8 cellular contexts compared by ENCODE assay signal in the genomic region with DNA sequence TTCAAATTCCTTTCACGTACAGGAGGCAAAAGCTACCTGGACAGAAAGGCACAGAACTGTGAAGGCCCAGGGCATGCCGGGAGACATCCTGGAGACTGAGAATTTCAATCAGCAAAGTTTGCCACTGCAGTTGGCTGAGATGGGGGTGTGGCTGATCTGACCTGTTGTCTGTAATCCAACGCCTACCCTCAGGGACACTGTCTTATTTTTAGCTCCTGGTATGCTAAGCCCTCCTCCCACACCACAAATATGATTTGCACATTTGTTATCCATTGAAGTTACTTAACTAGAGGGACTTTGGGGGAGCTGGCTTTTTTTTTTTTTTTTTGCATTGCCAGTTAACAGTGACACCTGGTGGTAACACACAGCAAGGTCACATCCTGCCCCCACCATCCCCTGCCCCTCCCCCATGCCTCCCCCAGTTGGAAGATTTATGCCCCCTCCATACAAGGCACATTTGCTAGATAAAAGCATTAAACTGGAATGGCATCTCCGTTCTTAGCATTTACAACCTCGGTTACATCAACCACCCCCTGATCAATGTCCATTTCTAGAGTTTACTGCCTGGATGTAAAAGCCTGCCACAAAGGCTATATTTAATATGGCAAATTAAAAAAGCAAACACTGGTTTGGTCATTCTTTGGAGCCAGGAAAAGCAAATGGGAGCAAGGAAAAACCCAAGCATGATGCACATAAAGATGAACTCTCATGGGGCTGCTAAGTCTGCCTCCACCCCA. TPM values are rescaled to one million over a fixed set of nuclear protein-coding genes. Genes with fewer than 3 reads are reported as not detected.
DNase-seq lines count a peak whose midpoint lies in the region; ATAC-seq, FAIRE-seq and TF ChIP-seq lines count a peak whose summit lies in the region.

No MANE protein-coding gene starts in this region.

- FAIRE-seq in K562 (lab: Jason Lieb, UNC) (peak; percentile 74), HepG2 (lab: Jason Lieb, UNC) (peak; percentile 81)

- no peak for TF ChIP-seq EP300 in K562 (IDR thresholded peaks at IDR 0.05; ENCODE audit: low read length)
- TF ChIP-seq EP300 in HepG2 (IDR thresholded peaks at IDR 0.05; ENCODE audit: low read depth in 2 of 2, low read length in 2 of 2): no peak
- no peak for TF ChIP-seq EP300 in HepG2 (CRISPR knock-in tag; IDR thresholded peaks at IDR 0.05; ENCODE audit: borderline replicate concordance)

- in situ Hi-C loops in K562 (cut with MboI) (no loop called here), HepG2 (cut with HindIII; ENCODE audit: extremely low pct_ligation_motif_present, low pct_unique_long_range_greater_than_20kb) (loop anchor here (5.0 kb wide), 3 partner anchors 91 to 426 kb away; a partner anchor contains a TSS)

- no peaks in the 10 kb centered on the region for H3K27me3 ChIP-seq in A673 (replicated peaks; ENCODE audit: insufficient read depth, low read depth, low read length, poor library complexity)
- H3K27me3 ChIP-seq in K562 (ENCODE audit: control insufficient read depth in 2 of 2, insufficient read depth in 2 of 2, low read length in 2 of 2): no peaks in the 10 kb centered on the region
- no peaks in the 10 kb centered on the region for H3K27me3 ChIP-seq in HepG2 (ENCODE audit: control insufficient read depth in 1 of 2, insufficient read depth in 2 of 2, low read length in 2 of 2)

- 21% methylated on average over 5 of the region's 5 CpGs for WGBS in K562 (ENCODE audit: insufficient coverage, low coverage, missing lambda C conversion rate)
- WGBS in HepG2 (ENCODE audit: low lambda C conversion rate): 73% methylated on average over 5 of the region's 5 CpGs

- H2AFZ ChIP-seq in K562 (ENCODE audit: low read depth, low read length) (no peak overlapping the region), HepG2 (ENCODE audit: low read length) (no peak overlapping the region)

- H4K20me1 ChIP-seq in K562 (replicated peaks; ENCODE audit: control insufficient read depth, insufficient read depth, low read length) (peaks cover 20% of the 10 kb centered on the region), HepG2 (ENCODE audit: insufficient read depth, low read length) (0 out of 2 replicates have a peak, but pooled peaks cover 3% of the 10 kb centered on the region)

- BruUV-seq in A673 (replicated peaks; lab: Mats Ljungman, UMichigan) (no TSS peak), K562 (replicated peaks; lab: Mats Ljungman, UMichigan) (no TSS peak), HepG2 (replicated peaks; lab: Mats Ljungman, UMichigan) (no TSS peak)

- H3K4me1 ChIP-seq in A673 (ENCODE audit: insufficient read depth, low read length, poor library complexity, severe bottlenecking): peaks cover 31% of the 10 kb centered on the region
- peaks cover 5 to 10% of the 10 kb centered on the region in 2 experiments; a peak in 3 of 5 replicates for H3K4me1 ChIP-seq in K562 (replicated peaks in 1 of 2; ENCODE audit: control insufficient read depth in 2 of 2, insufficient read depth in 2 of 2, low read length in 2 of 2)
- peaks cover 25% of the 10 kb centered on the region for H3K4me1 ChIP-seq in HepG2 (ENCODE audit: insufficient read depth, low read length)

- no peak for TF ChIP-seq POLR2A in K562 (conservative IDR thresholded peaks at IDR 0.05)
- no peak for TF ChIP-seq POLR2A in HepG2 (IDR thresholded peaks at IDR 0.05; ENCODE audit: insufficient read depth in 1 of 2, low read depth in 2 of 2, low read length in 2 of 2)

- peak; percentile 85 for ATAC-seq in K562
- ATAC-seq in HepG2: peak; percentile 28
- ATAC-seq in GM19463 (IDR thresholded peaks at IDR 0.05; ENCODE audit: unreplicated experiment): no peak
- ATAC-seq in HG03521 (IDR thresholded peaks at IDR 0.05; ENCODE audit: unreplicated experiment): no peak
- ATAC-seq in HG02763 (IDR thresholded peaks at IDR 0.05; ENCODE audit: unreplicated experiment): no peak

- H3K27ac ChIP-seq in A673 (ENCODE audit: low read depth, low read length, poor library complexity, severe bottlenecking) (no peak overlapping the region), K562 (ENCODE audit: extremely low read depth, low read depth, low read length) (peak overlapping the region; percentile 20; the same call in 1 of the 3 replicates), HepG2 (ENCODE audit: extremely low read length, insufficient read depth, low read length) (no peak overlapping the region)

- H3K79me2 ChIP-seq in K562 (ENCODE audit: control insufficient read depth, insufficient read depth, low read length) (no peaks in the 10 kb centered on the region), HepG2 (ENCODE audit: insufficient read depth, low read length) (no peaks in the 10 kb centered on the region)

- no peak overlapping the region for H3K4me2 ChIP-seq in K562 (ENCODE audit: insufficient read depth, low read length)
- H3K4me2 ChIP-seq in HepG2 (ENCODE audit: low read depth, low read length): no peak overlapping the region

- H3K9ac ChIP-seq in K562 (ENCODE audit: insufficient read depth in 1 of 2, low read depth in 2 of 2, low read length in 2 of 2) (no peak overlapping the region), HepG2 (ENCODE audit: insufficient read depth, low read depth, low read length) (no peak overlapping the region)

- intact Hi-C loops in A673 (cut with micrococcal nuclease; ENCODE audit: unreplicated experiment): loop anchor here (2.0 kb wide), 2 partner anchors 90 to 428 kb away; a partner anchor contains a TSS
- intact Hi-C loops in K562 (cut with micrococcal nuclease): loop anchor here (1.0 to 10.0 kb wide), 3 partner anchors 91 to 428 kb away; no protein-coding TSS in a partner anchor
- intact Hi-C loops in HepG2 (cut with micrococcal nuclease; ENCODE audit: unreplicated experiment): loop anchor here (1.0 kb wide), 3 partner anchors 52 to 428 kb away; no protein-coding TSS in a partner anchor

- DNase-seq in A673 (ENCODE audit: low spot score) (peak; percentile 69), ELF-1 (ENCODE audit: low read depth, low spot score) (peak; percentile 41), NCI-H1694 (lab: John Stamatoyannopoulos, UW) (peak; percentile 19), K562 (ENCODE audit: extremely low read depth in 1 of 4, low spot score in 3 of 4) (peak; percentile 73 to 79 (median 78)), HepG2 (ENCODE audit: low spot score) (peak; percentile 55)

- CTCF ChIA-PET in A673 (lab: Charles Lee) (interaction anchor here (0.6 to 1.2 kb wide), 27 partner anchors 10 to 804 kb away, joined by 3 to 9 read pairs (median 4); no protein-coding TSS in a partner anchor), K562 (lab: Yijun Ruan, JAX; ENCODE audit: low intra/inter-chr PET ratio) (interaction anchor here (0.6 to 1.2 kb wide), 5 partner anchors 52 to 790 kb away, joined by 3 to 9 read pairs (median 3); no protein-coding TSS in a partner anchor), HepG2 (lab: Yijun Ruan, JAX; ENCODE audit: low intra/inter-chr PET ratio, low total read pairs) (interaction anchor here (1.0 to 2.1 kb wide), 5 partner anchors 51 to 428 kb away, joined by 5 to 19 read pairs (median 11); a partner anchor contains a TSS)

- POLR2A ChIA-PET in A673 (lab: Charles Lee; ENCODE audit: low non-redundant PET) (interaction anchor here (0.9 kb wide), 1 partner anchor 48 kb away, joined by 3 read pairs; no protein-coding TSS in a partner anchor), K562 (lab: Yijun Ruan, JAX) (interaction anchor here (0.6 to 1.0 kb wide), 2 partner anchors 8 to 412 kb away, joined by 3 to 4 read pairs; no protein-coding TSS in a partner anchor), HepG2 (lab: Yijun Ruan, JAX) (interaction anchor here (1.0 kb wide), 1 partner anchor 9 kb away, joined by 6 read pairs; no protein-coding TSS in a partner anchor)

- H3K36me3 ChIP-seq in A673 (ENCODE audit: insufficient read depth, low read length, poor library complexity, severe bottlenecking): peaks cover 37% of the 10 kb centered on the region
- peaks cover 93% of the 10 kb centered on the region for H3K36me3 ChIP-seq in K562 (ENCODE audit: control insufficient read depth, insufficient read depth, low read length)
- peaks cover 41 to 77% of the 10 kb centered on the region in 2 experiments for H3K36me3 ChIP-seq in HepG2 (replicated peaks in 1 of 2; ENCODE audit: control insufficient read depth in 1 of 2, insufficient read depth in 2 of 2, low read length in 2 of 2)

- TF ChIP-seq CTCF in A673 (conservative IDR thresholded peaks at IDR 0.05; ENCODE audit: low read depth, low read length) (peak; percentile 68), K562 (IDR thresholded peaks at IDR 0.05 in 2 of 3, conservative IDR thresholded peaks at IDR 0.05 in 1 of 3; ENCODE audit: insufficient read depth in 2 of 3, low read depth in 1 of 3, low read length in 3 of 3) (peak; percentile 43 to 62 (median 51); a peak in 4 of 6 replicates), HepG2 (CRISPR knock-in tag; IDR thresholded peaks at IDR 0.05) (peak; percentile 73)

- H3K4me3 ChIP-seq in A673 (ENCODE audit: low read depth, low read length, poor library complexity, severe bottlenecking) (no peak overlapping the region), K562 (no peak overlapping the region), HepG2 (replicated peaks in 1 of 3; ENCODE audit: insufficient read depth in 1 of 3, low read depth in 2 of 3, low read length in 3 of 3) (no peak overlapping the region)

- H3K9me3 ChIP-seq in A673 (ENCODE audit: low read depth, low read length, poor library complexity, severe bottlenecking) (no peaks in the 10 kb centered on the region), K562 (replicated peaks; ENCODE audit: control insufficient read depth, insufficient read depth, low read depth, low read length) (no peaks in the 10 kb centered on the region), HepG2 (ENCODE audit: low read length) (no peaks in the 10 kb centered on the region)

- no peak for TF ChIP-seq RAD21 in K562 (CRISPR knock-in tag; conservative IDR thresholded peaks at IDR 0.05 in 1 of 2, IDR thresholded peaks at IDR 0.05 in 1 of 2)
- no peak for TF ChIP-seq RAD21 in HepG2 (CRISPR knock-in tag; IDR thresholded peaks at IDR 0.05)

- H3K9me1 ChIP-seq in K562 (ENCODE audit: control insufficient read depth, insufficient read depth, low read length): peaks cover 9% of the 10 kb centered on the region

RNA-seq across cellular contexts. Expression of a gene that starts 40.3 kb away (rescaled TPM):
- total RNA-seq in A673 (2021) (37.3 and 40.3 TPM in 2 replicates), K562 (2014; rRNA removed) (27.5 and 35.0 TPM in 2 replicates), K562 (2014; rRNA removed; fragmentation: Illumina TruSeq; extraction: Trizol) (47.8 and 48.8 TPM in 2 replicates), K562 (2015; rRNA removed; fragmentation: Illumina TruSeq; extraction: Trizol) (38.1 and 39.4 TPM in 2 replicates), K562 (2021) (44.5 and 45.8 TPM in 2 replicates), HepG2 (2016; rRNA removed; fragmentation: Illumina TruSeq; extraction: Trizol) (39.8 and 51.7 TPM in 2 replicates)
- total RNA-seq in K562 (2011; cell fraction: chromatin; rRNA removed; ENCODE audit: low replicate concordance): 58.0 and 101 TPM in 2 replicates
- total RNA-seq in K562 (2011; cell fraction: nucleolus; rRNA removed): 38.5 and 41.2 TPM in 2 replicates
- 56.0 and 65.7 TPM in 2 replicates for total RNA-seq in K562 (2011; cell fraction: nucleoplasm; rRNA removed)
- polyA plus RNA-seq in K562 (2011; rRNA removed) (47.2 and 55.1 TPM in 2 replicates), K562 (2014; fragmentation: Illumina TruSeq; extraction: Trizol) (43.1 and 47.5 TPM in 2 replicates), K562 (2014; fragmentation: Nextera tagmentation; extraction: Ambion mirVana) (10 to 100 TPM in 1 of 2 experiments, 1 to 10 TPM in 1; 9.8 to 23.5 TPM), K562 (2014; rRNA removed) (29.4 and 33.7 TPM in 2 replicates), HepG2 (2011; rRNA removed) (21.5 and 22.9 TPM in 2 replicates)
- 35.5 and 44.3 TPM in 2 replicates for polyA plus RNA-seq in K562 (2011; cell fraction: cytosol; rRNA removed)
- 34.9 and 43.0 TPM in 2 replicates for polyA plus RNA-seq in K562 (2011; cell fraction: nucleus; rRNA removed)
- 31.4 and 37.6 TPM in 2 replicates for polyA plus RNA-seq in K562 (2012)
- polyA minus RNA-seq in K562 (2011; rRNA and poly(A)+ RNA removed): 95.8 and 118 TPM in 2 replicates
- 32.4 and 42.9 TPM in 2 replicates for polyA minus RNA-seq in K562 (2011; cell fraction: cytosol; rRNA and poly(A)+ RNA removed)
- 49.7 and 83.2 TPM in 2 replicates for polyA minus RNA-seq in K562 (2011; cell fraction: nucleus; rRNA and poly(A)+ RNA removed)
- total RNA-seq in HepG2 (2016; cell fraction: cytosol; rRNA removed; fragmentation: Illumina TruSeq; extraction: Trizol; ENCODE audit: low read depth): 4.3 and 5.3 TPM in 2 replicates
- 39.0 and 48.3 TPM in 2 replicates for total RNA-seq in HepG2 (2016; cell fraction: insoluble cytoplasmic fraction; rRNA removed; fragmentation: Illumina TruSeq; extraction: Trizol)
- total RNA-seq in HepG2 (2016; cell fraction: membrane; rRNA removed; fragmentation: Illumina TruSeq; extraction: Trizol): 12.1 and 12.8 TPM in 2 replicates
- total RNA-seq in HepG2 (2016; cell fraction: nucleus; rRNA removed; fragmentation: Illumina TruSeq; extraction: Trizol): 53.4 and 63.7 TPM in 2 replicates
- 15.4 and 16.2 TPM in 2 replicates for polyA plus RNA-seq in HepG2 (2011; cell fraction: cytosol; rRNA removed)
- 16.1 and 18.5 TPM in 2 replicates for polyA plus RNA-seq in HepG2 (2011; cell fraction: nucleus; rRNA removed)
- 15.4 and 20.9 TPM in 2 replicates for polyA plus RNA-seq in HepG2 (2012)
- 2.1 and 2.4 TPM in 2 replicates for polyA plus RNA-seq in HepG2 (2016; cell fraction: cytosol; fragmentation: Illumina TruSeq; extraction: Trizol; ENCODE audit: low read depth)
- 23.2 and 30.3 TPM in 2 replicates for polyA plus RNA-seq in HepG2 (2016; cell fraction: insoluble cytoplasmic fraction; fragmentation: Illumina TruSeq; extraction: Trizol; ENCODE audit: low read depth)
- 3.8 and 4.7 TPM in 2 replicates for polyA plus RNA-seq in HepG2 (2016; cell fraction: membrane; fragmentation: Illumina TruSeq; extraction: Trizol; ENCODE audit: low read depth)
- 32.5 and 34.5 TPM in 2 replicates for polyA plus RNA-seq in HepG2 (2016; cell fraction: nucleus; fragmentation: Illumina TruSeq; extraction: Trizol; ENCODE audit: insufficient read depth, low read depth)
- 67.8 and 87.6 TPM in 2 replicates for polyA minus RNA-seq in HepG2 (2011; rRNA and poly(A)+ RNA removed; ENCODE audit: low replicate concordance)
- polyA minus RNA-seq in HepG2 (2011; cell fraction: cytosol; rRNA and poly(A)+ RNA removed): 20.3 and 23.7 TPM in 2 replicates
- polyA minus RNA-seq in HepG2 (2011; cell fraction: nucleus; rRNA and poly(A)+ RNA removed): 72.5 and 93.6 TPM in 2 replicates

RNA-seq across cellular contexts. Expression of a gene that starts 40.6 kb away (rescaled TPM):
- total RNA-seq in A673 (2021): 36.1 and 38.7 TPM in 2 replicates
- 55.4 and 146 TPM in 2 replicates for total RNA-seq in K562 (2011; cell fraction: chromatin; rRNA removed; ENCODE audit: low replicate concordance)
- total RNA-seq in K562 (2011; cell fraction: nucleolus; rRNA removed): 28.3 and 40.1 TPM in 2 replicates
- total RNA-seq in K562 (2011; cell fraction: nucleoplasm; rRNA removed): 75.1 and 120 TPM in 2 replicates
- total RNA-seq in K562 (2014; rRNA removed): 24.4 and 28.0 TPM in 2 replicates
- total RNA-seq in K562 (2014; rRNA removed; fragmentation: Illumina TruSeq; extraction: Trizol): 21.8 and 24.4 TPM in 2 replicates
- 23.0 and 24.2 TPM in 2 replicates for total RNA-seq in K562 (2015; rRNA removed; fragmentation: Illumina TruSeq; extraction: Trizol)
- 34.8 and 36.9 TPM in 2 replicates for total RNA-seq in K562 (2021)
- 29.5 and 39.2 TPM in 2 replicates for polyA plus RNA-seq in K562 (2011; rRNA removed)
- polyA plus RNA-seq in K562 (2011; cell fraction: cytosol; rRNA removed): 21.4 and 25.5 TPM in 2 replicates
- polyA plus RNA-seq in K562 (2011; cell fraction: nucleus; rRNA removed): 27.3 and 36.1 TPM in 2 replicates
- 18.9 and 19.1 TPM in 2 replicates for polyA plus RNA-seq in K562 (2012)
- 30.5 and 43.0 TPM in 2 replicates for polyA plus RNA-seq in K562 (2014; fragmentation: Illumina TruSeq; extraction: Trizol)
- polyA plus RNA-seq in K562 (2014; fragmentation: Nextera tagmentation; extraction: Ambion mirVana): 1 to 10 TPM; 5.5 to 8.2 TPM
- polyA plus RNA-seq in K562 (2014; rRNA removed): 30.4 and 35.4 TPM in 2 replicates
- polyA minus RNA-seq in K562 (2011; rRNA and poly(A)+ RNA removed): 39.0 and 39.6 TPM in 2 replicates
- polyA minus RNA-seq in K562 (2011; cell fraction: cytosol; rRNA and poly(A)+ RNA removed): 26.3 and 34.9 TPM in 2 replicates
- polyA minus RNA-seq in K562 (2011; cell fraction: nucleus; rRNA and poly(A)+ RNA removed): 40.5 and 59.6 TPM in 2 replicates
- total RNA-seq in HepG2 (2016; rRNA removed; fragmentation: Illumina TruSeq; extraction: Trizol): 41.5 and 45.6 TPM in 2 replicates
- 88.9 and 116 TPM in 2 replicates for total RNA-seq in HepG2 (2016; cell fraction: cytosol; rRNA removed; fragmentation: Illumina TruSeq; extraction: Trizol; ENCODE audit: low read depth)
- 39.5 and 44.6 TPM in 2 replicates for total RNA-seq in HepG2 (2016; cell fraction: insoluble cytoplasmic fraction; rRNA removed; fragmentation: Illumina TruSeq; extraction: Trizol)
- 25.9 and 26.4 TPM in 2 replicates for total RNA-seq in HepG2 (2016; cell fraction: membrane; rRNA removed; fragmentation: Illumina TruSeq; extraction: Trizol)
- total RNA-seq in HepG2 (2016; cell fraction: nucleus; rRNA removed; fragmentation: Illumina TruSeq; extraction: Trizol): 54.7 and 73.0 TPM in 2 replicates
- polyA plus RNA-seq in HepG2 (2011; rRNA removed): 29.7 and 31.1 TPM in 2 replicates
- 16.3 and 23.0 TPM in 2 replicates for polyA plus RNA-seq in HepG2 (2011; cell fraction: cytosol; rRNA removed)
- 23.9 and 28.8 TPM in 2 replicates for polyA plus RNA-seq in HepG2 (2011; cell fraction: nucleus; rRNA removed)
- polyA plus RNA-seq in HepG2 (2012): 25.6 and 28.2 TPM in 2 replicates
- polyA plus RNA-seq in HepG2 (2016; cell fraction: cytosol; fragmentation: Illumina TruSeq; extraction: Trizol; ENCODE audit: low read depth): 1.9 and 2.1 TPM in 2 replicates
- 40.0 and 47.0 TPM in 2 replicates for polyA plus RNA-seq in HepG2 (2016; cell fraction: insoluble cytoplasmic fraction; fragmentation: Illumina TruSeq; extraction: Trizol; ENCODE audit: low read depth)
- polyA plus RNA-seq in HepG2 (2016; cell fraction: membrane; fragmentation: Illumina TruSeq; extraction: Trizol; ENCODE audit: low read depth): 7.1 and 7.5 TPM in 2 replicates
- polyA plus RNA-seq in HepG2 (2016; cell fraction: nucleus; fragmentation: Illumina TruSeq; extraction: Trizol; ENCODE audit: insufficient read depth, low read depth): 61.9 and 76.1 TPM in 2 replicates
- polyA minus RNA-seq in HepG2 (2011; rRNA and poly(A)+ RNA removed; ENCODE audit: low replicate concordance): 39.2 and 72.4 TPM in 2 replicates
- 36.2 and 48.9 TPM in 2 replicates for polyA minus RNA-seq in HepG2 (2011; cell fraction: cytosol; rRNA and poly(A)+ RNA removed)
- polyA minus RNA-seq in HepG2 (2011; cell fraction: nucleus; rRNA and poly(A)+ RNA removed): 98.0 and 104 TPM in 2 replicates

Comparison
In these comparisons a context has a peak if more than half of its experiments do, and no peak if none do; other contexts are left out.
1. DNase-seq: peak in every context shown above with its lines; median percentile 78 in K562; 69 in A673; 55 in HepG2; 41 in ELF-1; 19 in NCI-H1694.
2. ATAC-seq: peak in K562 (single experiment) and HepG2 (single experiment); none in GM19463 (single experiment), HG03521 (single experiment) and HG02763 (single experiment).
3. Peak in every context shown above with its lines, with median percentiles within 50 percentile points of each other: CTCF ChIP-seq.